In the genomic region with DNA sequence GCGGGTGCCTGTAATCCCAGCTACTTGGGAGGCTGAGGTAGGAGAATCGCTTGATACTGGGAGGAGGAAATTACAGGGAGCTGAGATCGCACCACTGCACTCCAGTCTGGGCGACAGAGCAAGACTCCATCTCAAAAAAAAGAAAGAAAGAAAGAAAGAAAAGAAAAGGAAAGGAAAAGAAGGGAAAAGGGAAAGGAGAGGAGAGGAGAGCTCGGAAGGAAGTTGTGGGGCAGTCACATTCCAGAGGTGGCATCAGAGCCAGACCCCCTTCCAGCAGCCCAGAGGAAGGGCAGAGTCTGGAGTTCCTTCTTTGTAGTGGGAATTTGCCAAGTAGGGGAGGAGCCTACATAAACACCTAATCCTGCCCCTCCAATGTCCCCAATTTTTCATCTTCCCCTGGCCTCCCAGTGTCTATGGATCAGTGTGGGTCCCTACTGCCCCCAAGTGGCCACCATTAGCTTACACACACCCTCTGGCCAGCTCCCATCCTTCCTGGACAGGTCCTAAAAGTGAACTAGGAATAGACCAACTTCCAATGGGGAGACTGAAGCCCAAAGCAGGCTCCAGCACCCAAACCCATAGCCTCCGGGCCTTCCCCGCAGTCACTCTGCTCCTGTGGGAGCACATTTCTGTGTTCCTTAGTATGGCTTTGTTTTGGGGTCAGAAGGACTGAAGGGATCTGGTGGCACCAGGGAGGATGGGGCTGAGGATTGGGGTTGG, we compare ENCODE assay signal across 8 cellular contexts. TPM values are rescaled to one million over a fixed set of nuclear protein-coding genes. Genes with fewer than 3 reads are reported as not detected.
DNase-seq lines count a peak whose midpoint lies in the region; ATAC-seq, FAIRE-seq and TF ChIP-seq lines count a peak whose summit lies in the region.

No MANE protein-coding gene starts in this region.

- H3K27ac Mint-ChIP-seq in activated CD8-positive, alpha-beta T cell treated with anti-CD3 and anti-CD28 coated beads for 36 hours = no peak overlapping the region

- H3K4me3 ChIP-seq in gastroesophageal sphincter (no peak overlapping the region), ovary (no peak overlapping the region)

- peak; percentile 43 for ATAC-seq in activated CD8-positive, alpha-beta T cell treated with anti-CD3 and anti-CD28 coated beads for 36 hours
- ATAC-seq in gastroesophageal sphincter = peak; percentile 61
- no peak for ATAC-seq in GM18909 (IDR thresholded peaks at IDR 0.05; ENCODE audit: poor library complexity, unreplicated experiment)
- ATAC-seq in HG02970 (IDR thresholded peaks at IDR 0.05; ENCODE audit: low FRiP score, unreplicated experiment) = no peak

- TF ChIP-seq EP300 in gastroesophageal sphincter (IDR thresholded peaks at IDR 0.05) (no peak), ovary (IDR thresholded peaks at IDR 0.05) (no peak)

- H3K27ac ChIP-seq in gastroesophageal sphincter (no peak overlapping the region), ovary (no peak overlapping the region)

- no peaks in the 10 kb centered on the region for H3K9me3 Mint-ChIP-seq in activated CD8-positive, alpha-beta T cell treated with anti-CD3 and anti-CD28 coated beads for 36 hours

- no peak overlapping the region for H3K4me3 Mint-ChIP-seq in activated CD8-positive, alpha-beta T cell treated with anti-CD3 and anti-CD28 coated beads for 36 hours

- peaks cover 3% of the 10 kb centered on the region for H3K4me1 Mint-ChIP-seq in activated CD8-positive, alpha-beta T cell treated with anti-CD3 and anti-CD28 coated beads for 36 hours (ENCODE audit: low read depth)

- H3K36me3 ChIP-seq in gastroesophageal sphincter (no peaks in the 10 kb centered on the region), ovary (no peaks in the 10 kb centered on the region)

- H3K9me3 ChIP-seq in gastroesophageal sphincter (no peaks in the 10 kb centered on the region), ovary (no peaks in the 10 kb centered on the region)

- TF ChIP-seq CTCF in activated CD8-positive, alpha-beta T cell treated with anti-CD3 and anti-CD28 coated beads for 36 hours (IDR thresholded peaks at IDR 0.05) = peak; percentile 63
- TF ChIP-seq CTCF in gastroesophageal sphincter (IDR thresholded peaks at IDR 0.05) = peak in 3 of 4 experiments; percentile 17 to 61 (median 40)
- TF ChIP-seq CTCF in ovary (IDR thresholded peaks at IDR 0.05) = peak in 2 of 3 donors; percentile 18 to 34

- H3K27me3 ChIP-seq in gastroesophageal sphincter (peaks cover 66% of the 10 kb centered on the region), ovary (no peaks in the 10 kb centered on the region)

- TF ChIP-seq POLR2A in H54 (IDR thresholded peaks at IDR 0.05; ENCODE audit: low read depth, low read length) (no peak), gastroesophageal sphincter (IDR thresholded peaks at IDR 0.05) (no peak), ovary (IDR thresholded peaks at IDR 0.05) (no peak)

- POLR2A ChIA-PET in activated CD8-positive, alpha-beta T cell treated with anti-CD3 and anti-CD28 coated beads for 36 hours (lab: Charles Lee) = no interaction called here

- peaks cover 23% of the 10 kb centered on the region for H3K27me3 Mint-ChIP-seq in activated CD8-positive, alpha-beta T cell treated with anti-CD3 and anti-CD28 coated beads for 36 hours

- 67 to 91% methylated on average over 2 to 5 of the region's 7 CpGs for WGBS in gastroesophageal sphincter (ENCODE audit: low coverage in 1 of 2), 2 donors
- 68 to 75% (median 73%) methylated on average over 7 of the region's 7 CpGs for WGBS in ovary, 3 donors

- CTCF ChIA-PET in activated CD8-positive, alpha-beta T cell treated with anti-CD3 and anti-CD28 coated beads for 36 hours (lab: Charles Lee) = interaction anchor here (0.6 to 2.7 kb wide), 23 partner anchors 8 to 243 kb away, joined by 3 to 33 read pairs (median 4); partner anchors contain the start of genes SRRM3 and YWHAG

- no peaks in the 10 kb centered on the region for H3K36me3 Mint-ChIP-seq in activated CD8-positive, alpha-beta T cell treated with anti-CD3 and anti-CD28 coated beads for 36 hours (ENCODE audit: low read depth)

- DNase-seq in COLO829 (ENCODE audit: low spot score) = peak; percentile 67
- peak; percentile 64 for DNase-seq in H54 (ENCODE audit: insufficient read length, low spot score)
- peak; percentile 84 for DNase-seq in NCI-H2227 (lab: John Stamatoyannopoulos, UW; ENCODE audit: unreplicated experiment)
- peak; percentile 64 for DNase-seq in activated CD8-positive, alpha-beta T cell treated with anti-CD3 and anti-CD28 coated beads for 36 hours
- DNase-seq in ovary = peak in 2 of 5 donors; percentile 32 to 53

- FAIRE-seq in H54 (lab: Jason Lieb, UNC) = no peak

- intact Hi-C loops in activated CD8-positive, alpha-beta T cell treated with anti-CD3 and anti-CD28 coated beads for 36 hours (cut with micrococcal nuclease) = no loop called here
- intact Hi-C loops in ovary (cut with DNase I) = no loop called here

- H3K4me1 ChIP-seq in gastroesophageal sphincter (peaks cover 0 to 23% (median 8%) of the 10 kb centered on the region in 3 donors), ovary (ENCODE audit: insufficient read depth) (peaks cover 3% of the 10 kb centered on the region)

RNA-seq across cellular contexts. Expression of gene HSPB1, which starts 39.6 kb away (rescaled TPM):
- 100 to 1,000 TPM; 104 to 109 TPM for total RNA-seq in activated CD8-positive, alpha-beta T cell treated with anti-CD3 and anti-CD28 coated beads for 36 hours
- total RNA-seq in gastroesophageal sphincter = 1,000 to 10,000 TPM in 2 of 4 donors, 100 to 1,000 TPM in 2; 880 to 2,548 (median 1,000) TPM
- 100 to 1,000 TPM; 138 to 913 (median 503) TPM for total RNA-seq in ovary
- polyA plus RNA-seq in ovary = 100 to 1,000 TPM in 1 of 2 donors, 1 to 10 TPM in 1; 5.7 to 326 TPM

Comparison
In these comparisons a context has a peak if more than half of its experiments do, and no peak if none do; other contexts are left out.
1. ATAC-seq: peak in activated CD8-positive, alpha-beta T cell treated with anti-CD3 and anti-CD28 coated beads for 36 hours (single experiment) and gastroesophageal sphincter (single experiment); none in GM18909 (single experiment) and HG02970 (single experiment).
2. Peak in every context shown above with its lines, with median percentiles within 50 percentile points of each other: CTCF ChIP-seq.